Comparison of ENCODE assay signal across 2 cellular contexts in the genomic region with DNA sequence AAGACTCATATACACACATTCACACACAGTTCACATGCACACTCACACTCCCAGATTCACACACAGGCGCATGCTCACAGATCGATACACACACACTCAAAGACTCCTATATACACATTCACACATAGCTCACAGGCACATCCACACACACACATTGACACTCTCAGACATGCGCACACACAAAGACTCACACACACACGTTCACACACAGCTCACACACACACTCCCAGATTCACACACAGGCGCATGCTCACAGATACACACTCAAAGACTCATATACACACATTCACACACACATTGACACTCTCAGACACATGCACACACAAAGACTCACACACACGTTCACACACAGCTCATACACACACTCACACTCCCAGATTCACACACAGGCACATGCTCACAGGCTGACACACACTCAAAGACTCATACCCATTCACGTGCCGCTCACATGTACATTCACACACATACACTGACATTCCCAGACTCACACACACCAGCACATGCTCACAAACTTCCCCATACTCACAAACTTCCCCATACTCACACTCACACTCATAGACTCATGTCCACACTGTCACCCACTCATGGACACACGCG.
TF ChIP-seq lines count a peak whose summit lies in the region.

No MANE protein-coding gene starts in this region.

TF ChIP-seq in HepG2, 621 proteins besides CTCF, POLR2A, EP300 and RAD21 (continues in another document):
- TF ChIP-seq, protein P1, sequence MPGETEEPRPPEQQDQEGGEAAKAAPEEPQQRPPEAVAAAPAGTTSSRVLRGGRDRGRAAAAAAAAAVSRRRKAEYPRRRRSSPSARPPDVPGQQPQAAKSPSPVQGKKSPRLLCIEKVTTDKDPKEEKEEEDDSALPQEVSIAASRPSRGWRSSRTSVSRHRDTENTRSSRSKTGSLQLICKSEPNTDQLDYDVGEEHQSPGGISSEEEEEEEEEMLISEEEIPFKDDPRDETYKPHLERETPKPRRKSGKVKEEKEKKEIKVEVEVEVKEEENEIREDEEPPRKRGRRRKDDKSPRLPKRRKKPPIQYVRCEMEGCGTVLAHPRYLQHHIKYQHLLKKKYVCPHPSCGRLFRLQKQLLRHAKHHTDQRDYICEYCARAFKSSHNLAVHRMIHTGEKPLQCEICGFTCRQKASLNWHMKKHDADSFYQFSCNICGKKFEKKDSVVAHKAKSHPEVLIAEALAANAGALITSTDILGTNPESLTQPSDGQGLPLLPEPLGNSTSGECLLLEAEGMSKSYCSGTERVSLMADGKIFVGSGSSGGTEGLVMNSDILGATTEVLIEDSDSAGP (CRISPR knock-in tag; IDR thresholded peaks at IDR 0.05; ENCODE audit: borderline replicate concordance), result no peak
- TF ChIP-seq, protein P2, sequence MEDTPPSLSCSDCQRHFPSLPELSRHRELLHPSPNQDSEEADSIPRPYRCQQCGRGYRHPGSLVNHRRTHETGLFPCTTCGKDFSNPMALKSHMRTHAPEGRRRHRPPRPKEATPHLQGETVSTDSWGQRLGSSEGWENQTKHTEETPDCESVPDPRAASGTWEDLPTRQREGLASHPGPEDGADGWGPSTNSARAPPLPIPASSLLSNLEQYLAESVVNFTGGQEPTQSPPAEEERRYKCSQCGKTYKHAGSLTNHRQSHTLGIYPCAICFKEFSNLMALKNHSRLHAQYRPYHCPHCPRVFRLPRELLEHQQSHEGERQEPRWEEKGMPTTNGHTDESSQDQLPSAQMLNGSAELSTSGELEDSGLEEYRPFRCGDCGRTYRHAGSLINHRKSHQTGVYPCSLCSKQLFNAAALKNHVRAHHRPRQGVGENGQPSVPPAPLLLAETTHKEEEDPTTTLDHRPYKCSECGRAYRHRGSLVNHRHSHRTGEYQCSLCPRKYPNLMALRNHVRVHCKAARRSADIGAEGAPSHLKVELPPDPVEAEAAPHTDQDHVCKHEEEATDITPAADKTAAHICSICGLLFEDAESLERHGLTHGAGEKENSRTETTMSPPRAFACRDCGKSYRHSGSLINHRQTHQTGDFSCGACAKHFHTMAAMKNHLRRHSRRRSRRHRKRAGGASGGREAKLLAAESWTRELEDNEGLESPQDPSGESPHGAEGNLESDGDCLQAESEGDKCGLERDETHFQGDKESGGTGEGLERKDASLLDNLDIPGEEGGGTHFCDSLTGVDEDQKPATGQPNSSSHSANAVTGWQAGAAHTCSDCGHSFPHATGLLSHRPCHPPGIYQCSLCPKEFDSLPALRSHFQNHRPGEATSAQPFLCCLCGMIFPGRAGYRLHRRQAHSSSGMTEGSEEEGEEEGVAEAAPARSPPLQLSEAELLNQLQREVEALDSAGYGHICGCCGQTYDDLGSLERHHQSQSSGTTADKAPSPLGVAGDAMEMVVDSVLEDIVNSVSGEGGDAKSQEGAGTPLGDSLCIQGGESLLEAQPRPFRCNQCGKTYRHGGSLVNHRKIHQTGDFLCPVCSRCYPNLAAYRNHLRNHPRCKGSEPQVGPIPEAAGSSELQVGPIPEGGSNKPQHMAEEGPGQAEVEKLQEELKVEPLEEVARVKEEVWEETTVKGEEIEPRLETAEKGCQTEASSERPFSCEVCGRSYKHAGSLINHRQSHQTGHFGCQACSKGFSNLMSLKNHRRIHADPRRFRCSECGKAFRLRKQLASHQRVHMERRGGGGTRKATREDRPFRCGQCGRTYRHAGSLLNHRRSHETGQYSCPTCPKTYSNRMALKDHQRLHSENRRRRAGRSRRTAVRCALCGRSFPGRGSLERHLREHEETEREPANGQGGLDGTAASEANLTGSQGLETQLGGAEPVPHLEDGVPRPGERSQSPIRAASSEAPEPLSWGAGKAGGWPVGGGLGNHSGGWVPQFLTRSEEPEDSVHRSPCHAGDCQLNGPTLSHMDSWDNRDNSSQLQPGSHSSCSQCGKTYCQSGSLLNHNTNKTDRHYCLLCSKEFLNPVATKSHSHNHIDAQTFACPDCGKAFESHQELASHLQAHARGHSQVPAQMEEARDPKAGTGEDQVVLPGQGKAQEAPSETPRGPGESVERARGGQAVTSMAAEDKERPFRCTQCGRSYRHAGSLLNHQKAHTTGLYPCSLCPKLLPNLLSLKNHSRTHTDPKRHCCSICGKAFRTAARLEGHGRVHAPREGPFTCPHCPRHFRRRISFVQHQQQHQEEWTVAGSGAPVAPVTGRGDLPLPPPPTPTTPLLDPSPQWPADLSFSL (CRISPR knock-in tag; IDR thresholded peaks at IDR 0.05), result peak; percentile 81
- TF ChIP-seq FOXP1 (IDR thresholded peaks at IDR 0.05) (peak; percentile 50), FOXP1 (CRISPR knock-in tag; IDR thresholded peaks at IDR 0.05) (no peak), PLRG1 (conservative IDR thresholded peaks at IDR 0.05) (0 out of 2 replicates have a peak, but pooled peaks have one; percentile 7), ZNF33A (CRISPR knock-in tag; IDR thresholded peaks at IDR 0.05; ENCODE audit: borderline replicate concordance) (no peak), ZNF234 (CRISPR knock-in tag; conservative IDR thresholded peaks at IDR 0.05) (no peak), ZFP41 (CRISPR knock-in tag; IDR thresholded peaks at IDR 0.05; ENCODE audit: borderline replicate concordance) (no peak), HES4 (CRISPR knock-in tag; IDR thresholded peaks at IDR 0.05; ENCODE audit: borderline replicate concordance) (no peak)
- TF ChIP-seq, protein P3, sequence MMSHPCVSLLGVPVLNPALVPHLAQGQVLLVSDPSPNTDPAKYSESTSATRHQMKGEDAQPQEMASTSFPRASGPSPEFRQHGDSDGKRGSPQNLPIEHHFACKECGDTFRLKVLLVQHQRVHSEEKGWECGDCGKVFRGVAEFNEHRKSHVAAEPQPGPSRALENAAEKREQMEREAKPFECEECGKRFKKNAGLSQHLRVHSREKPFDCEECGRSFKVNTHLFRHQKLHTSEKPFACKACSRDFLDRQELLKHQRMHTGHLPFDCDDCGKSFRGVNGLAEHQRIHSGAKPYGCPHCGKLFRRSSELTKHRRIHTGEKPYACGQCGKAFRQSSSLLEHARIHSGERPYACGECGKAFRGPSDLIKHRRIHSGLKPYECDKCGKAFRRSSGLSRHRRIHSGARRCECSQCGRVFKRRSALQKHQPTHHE (CRISPR knock-in tag; IDR thresholded peaks at IDR 0.05; ENCODE audit: borderline replicate concordance), result no peak
- TF ChIP-seq, protein P4, sequence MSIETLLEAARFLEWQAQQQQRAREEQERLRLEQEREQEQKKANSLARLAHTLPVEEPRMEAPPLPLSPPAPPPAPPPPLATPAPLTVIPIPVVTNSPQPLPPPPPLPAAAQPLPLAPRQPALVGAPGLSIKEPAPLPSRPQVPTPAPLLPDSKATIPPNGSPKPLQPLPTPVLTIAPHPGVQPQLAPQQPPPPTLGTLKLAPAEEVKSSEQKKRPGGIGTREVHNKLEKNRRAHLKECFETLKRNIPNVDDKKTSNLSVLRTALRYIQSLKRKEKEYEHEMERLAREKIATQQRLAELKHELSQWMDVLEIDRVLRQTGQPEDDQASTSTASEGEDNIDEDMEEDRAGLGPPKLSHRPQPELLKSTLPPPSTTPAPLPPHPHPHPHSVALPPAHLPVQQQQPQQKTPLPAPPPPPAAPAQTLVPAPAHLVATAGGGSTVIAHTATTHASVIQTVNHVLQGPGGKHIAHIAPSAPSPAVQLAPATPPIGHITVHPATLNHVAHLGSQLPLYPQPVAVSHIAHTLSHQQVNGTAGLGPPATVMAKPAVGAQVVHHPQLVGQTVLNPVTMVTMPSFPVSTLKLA (IDR thresholded peaks at IDR 0.05), result peak; percentile 86

TF ChIP-seq in H1, 55 proteins besides CTCF, POLR2A, EP300 and RAD21:
- 0 out of 2 replicates have a peak, but pooled peaks have one; percentile 39 for TF ChIP-seq CBX8 (IDR thresholded peaks at IDR 0.05; ENCODE audit: borderline replicate concordance, low read depth, low read length)
- TF ChIP-seq SP2 (IDR thresholded peaks at IDR 0.05; ENCODE audit: low read length), result no peak
